ENCODE assay signal across 9 cellular contexts in the genomic region with DNA sequence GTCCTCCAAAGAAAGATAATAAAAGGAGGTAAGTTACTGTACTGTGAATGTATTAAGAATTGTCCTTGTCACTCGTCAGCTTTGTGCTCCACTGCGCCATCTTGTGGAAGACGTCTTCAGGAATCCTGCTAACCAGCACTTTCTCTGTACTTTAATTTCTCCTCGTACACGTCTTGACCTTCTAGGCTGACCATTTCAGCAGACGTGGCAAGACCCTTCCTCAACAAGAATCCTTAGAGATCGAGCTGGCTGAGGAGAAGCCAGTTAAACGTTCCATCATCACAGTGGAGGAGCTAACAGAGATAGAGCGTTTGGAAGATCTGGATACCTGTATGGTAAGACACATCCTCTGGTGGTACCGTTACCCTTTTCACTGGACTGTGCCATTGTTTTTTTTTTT.
A peak's percentile ranks its signal among the peaks of the same experiment; 100 is the strongest.
DNase-seq lines count a peak whose midpoint lies in the region; ATAC-seq, FAIRE-seq and TF ChIP-seq lines count a peak whose summit lies in the region.
"Had no signal": no experiment of that assay in that cellular context is flagged by ENCODE, and none has a peak within 500 bp of the region (broad histone marks: within the 10 kb centered on the region; RNA-seq: fewer than 3 reads in every experiment).

No MANE protein-coding gene starts in this region.

- no peak overlapping the region for H3K4me3 ChIP-seq in HL-60 (replicated peaks; ENCODE audit: insufficient read depth, low read length)

- peak; percentile 63 for TF ChIP-seq CTCF in HL-60 (IDR thresholded peaks at IDR 0.05; ENCODE audit: insufficient read depth, low read length)

- H3K27me3 Mint-ChIP-seq in activated CD8-positive, alpha-beta memory T cell treated with anti-CD3 and anti-CD28 coated beads, Interleukin-2, amount 10 ng/mL, durations not matched to agents 7 days and 5 days = no peaks in the 10 kb centered on the region

- peaks cover 2% of the 10 kb centered on the region for H3K4me1 Mint-ChIP-seq in activated CD8-positive, alpha-beta memory T cell treated with anti-CD3 and anti-CD28 coated beads, Interleukin-2, amount 10 ng/mL, durations not matched to agents 7 days and 5 days

- no peak overlapping the region for H3K27ac ChIP-seq in HL-60 (replicated peaks)

- FAIRE-seq in endometrium (lab: Jason Lieb, UNC) = peak; percentile 46

- no peak overlapping the region for H3K27ac Mint-ChIP-seq in activated CD8-positive, alpha-beta memory T cell treated with anti-CD3 and anti-CD28 coated beads, Interleukin-2, amount 10 ng/mL, durations not matched to agents 7 days and 5 days
- H3K27ac Mint-ChIP-seq: IgD-negative memory B cell had no signal

- H3K4me3 Mint-ChIP-seq in activated CD8-positive, alpha-beta memory T cell treated with anti-CD3 and anti-CD28 coated beads, Interleukin-2, amount 10 ng/mL, durations not matched to agents 7 days and 5 days = no peak overlapping the region
- H3K4me3 Mint-ChIP-seq: IgD-negative memory B cell had no signal

- peaks cover 3% of the 10 kb centered on the region for H3K27me3 ChIP-seq in HL-60 (ENCODE audit: insufficient read depth, poor library complexity, severe bottlenecking)

- H3K9me3 Mint-ChIP-seq in activated CD8-positive, alpha-beta memory T cell treated with anti-CD3 and anti-CD28 coated beads, Interleukin-2, amount 10 ng/mL, durations not matched to agents 7 days and 5 days (ENCODE audit: low read depth) = no peaks in the 10 kb centered on the region
- H3K9me3 Mint-ChIP-seq: IgD-negative memory B cell had no signal

- H3K36me3 Mint-ChIP-seq in activated CD8-positive, alpha-beta memory T cell treated with anti-CD3 and anti-CD28 coated beads, Interleukin-2, amount 10 ng/mL, durations not matched to agents 7 days and 5 days = no peaks in the 10 kb centered on the region
- H3K36me3 Mint-ChIP-seq: IgD-negative memory B cell had no signal

- peak; percentile 68 for DNase-seq in CMK (ENCODE audit: low read depth)
- peak; percentile 14 to 63 for DNase-seq in HL-60 (ENCODE audit: low read depth in 1 of 2, low spot score in 1 of 2)
- DNase-seq in NOMO-1 treated with DMSO at 0.1 percent for 48 hours (lab: John Stamatoyannopoulos, UW; ENCODE audit: unreplicated experiment) = peak; percentile 58
- peak; percentile 86 for DNase-seq in activated CD8-positive, alpha-beta memory T cell treated with anti-CD3 and anti-CD28 coated beads, Interleukin-2, amount 10 ng/mL, durations not matched to agents 7 days and 5 days
- DNase-seq in midbrain (lab: John Stamatoyannopoulos, UW) = peak; percentile 72
- peak; percentile 64 for DNase-seq in stimulated activated CD8-positive, alpha-beta memory T cell treated with anti-CD3 and anti-CD28 coated beads, Interleukin-4, amount 100 ng/mL, for 24 hours (ENCODE audit: low read depth)
- DNase-seq in 8988T = no peak

- ATAC-seq in activated CD8-positive, alpha-beta memory T cell treated with anti-CD3 and anti-CD28 coated beads, Interleukin-2, amount 10 ng/mL, durations not matched to agents 7 days and 5 days = peak; percentile 64

- CTCF ChIA-PET in activated CD8-positive, alpha-beta memory T cell treated with anti-CD3 and anti-CD28 coated beads, Interleukin-2, amount 10 ng/mL, durations not matched to agents 7 days and 5 days (lab: Charles Lee) = interaction anchor here (0.7 to 5.7 kb wide), 27 partner anchors 9 to 357 kb away, joined by 3 to 39 read pairs (median 3); a partner anchor contains a TSS
